In genomic region chr9:128787583-128788156, GRCh38 we compare ENCODE assay signal across 8 cellular contexts. TPM values are rescaled to one million over a fixed set of nuclear protein-coding genes. Genes with fewer than 3 reads are reported as not detected.
DNase-seq lines count a peak whose midpoint lies in the region; ATAC-seq, FAIRE-seq and TF ChIP-seq lines count a peak whose summit lies in the region.

No MANE protein-coding gene starts in this region.

- intact Hi-C loops in kidney (cut with DNase I): no loop called here

- H3K27ac ChIP-seq in AG04450 (ENCODE audit: low read depth, low read length): no peak overlapping the region
- H3K27ac ChIP-seq in HUES6 (ENCODE audit: low read depth, low read length): no peak overlapping the region
- H3K27ac ChIP-seq in kidney (ENCODE audit: low read depth in 2 of 2, low read length in 2 of 2): peak overlapping the region; percentile 83 to 87
- H3K27ac ChIP-seq in subcutaneous abdominal adipose tissue (ENCODE audit: low read depth, low read length): peak overlapping the region; percentile 84

- H3K4me3 ChIP-seq in AG04450 (ENCODE audit: low read depth, low read length): peak overlapping the region; percentile 94
- peak overlapping the region; percentile 98 for H3K4me3 ChIP-seq in HUES6 (ENCODE audit: low read depth, low read length)
- peak overlapping the region; percentile 91 for H3K4me3 ChIP-seq in astrocyte of the spinal cord (ENCODE audit: low read depth, low read length)
- peak overlapping the region; percentile 73 to 92 for H3K4me3 ChIP-seq in kidney (ENCODE audit: low read length in 2 of 2)
- H3K4me3 ChIP-seq in subcutaneous abdominal adipose tissue (ENCODE audit: low read depth in 1 of 5, low read length in 5 of 5): peak overlapping the region; percentile 82 to 100 (median 98)

- H3K4me1 ChIP-seq in HUES6 (ENCODE audit: control insufficient read depth, insufficient read depth, low read length) (peaks cover 5% of the 10 kb centered on the region; the same call in 1 of the 2 replicates), kidney (ENCODE audit: control insufficient read depth in 1 of 2, insufficient read depth in 1 of 2, low read depth in 1 of 2, low read length in 2 of 2) (peaks cover 6 to 11% of the 10 kb centered on the region in 2 donors), subcutaneous abdominal adipose tissue (ENCODE audit: control insufficient read depth in 5 of 5, insufficient read depth in 5 of 5, low read length in 5 of 5) (peaks cover 5 to 19% (median 17%) of the 10 kb centered on the region in 5 donors)

- POLR2A ChIA-PET in AG04450 (lab: Yijun Ruan, JAX): no interaction called here

- no peak for DNase-seq in AG04450 (ENCODE audit: low read depth, low spot score)
- DNase-seq in astrocyte of the spinal cord (ENCODE audit: low read depth, low spot score): no peak
- DNase-seq in kidney: no peak

- H3K36me3 ChIP-seq in HUES6 (ENCODE audit: control insufficient read depth, insufficient read depth, low read length) (peaks cover 27% of the 10 kb centered on the region), kidney (ENCODE audit: control insufficient read depth in 1 of 2, insufficient read depth in 2 of 2, low read length in 2 of 2) (peaks cover 11 to 16% of the 10 kb centered on the region in 2 donors), subcutaneous abdominal adipose tissue (ENCODE audit: control insufficient read depth in 5 of 5, insufficient read depth in 5 of 5, low read length in 5 of 5) (peaks cover 3 to 29% (median 25%) of the 10 kb centered on the region in 5 donors)

- TF ChIP-seq CTCF in AG04450 (IDR thresholded peaks at IDR 0.05; ENCODE audit: low read depth, low read length) (no peak), astrocyte of the spinal cord (IDR thresholded peaks at IDR 0.05; ENCODE audit: low read depth, low read length) (no peak), kidney (IDR thresholded peaks at IDR 0.05; ENCODE audit: borderline replicate concordance, extremely low read depth, insufficient read depth) (no peak)

- H3K9ac ChIP-seq in HUES6 (ENCODE audit: low read length) (peak overlapping the region; percentile 93), kidney (ENCODE audit: low read length in 2 of 2) (peak overlapping the region; percentile 79 to 89), subcutaneous abdominal adipose tissue (ENCODE audit: low read length in 5 of 5) (peak overlapping the region; percentile 35 to 94 (median 83))

- no peak for FAIRE-seq in kidney (lab: Jason Lieb, UNC)

- in situ Hi-C loops in astrocyte of the spinal cord (cut with HindIII; ENCODE audit: low sequenced_read_pairs): no loop called here

- peaks cover 3% of the 10 kb centered on the region; the same call in 1 of the 2 replicates for H3K9me3 ChIP-seq in AG04450 (ENCODE audit: control insufficient read depth, insufficient read depth, low read length)
- H3K9me3 ChIP-seq in HUES6 (ENCODE audit: control insufficient read depth, insufficient read depth, low read depth, low read length): no peaks in the 10 kb centered on the region
- H3K9me3 ChIP-seq in kidney (ENCODE audit: control insufficient read depth in 1 of 2, low read length in 2 of 2): no peaks in the 10 kb centered on the region
- no peaks in the 10 kb centered on the region for H3K9me3 ChIP-seq in subcutaneous abdominal adipose tissue (ENCODE audit: control insufficient read depth in 5 of 5, low read length in 5 of 5)

- CTCF ChIA-PET in AG04450 (lab: Charles Lee): interaction anchor here (2.4 to 2.7 kb wide), 2 partner anchors 30 to 86 kb away, joined by 8 to 17 read pairs; partner anchors contain the start of genes ENDOG and PKN3

- ATAC-seq in HG03095 (IDR thresholded peaks at IDR 0.05; ENCODE audit: unreplicated experiment) (no peak), HG02970 (IDR thresholded peaks at IDR 0.05; ENCODE audit: low FRiP score, unreplicated experiment) (no peak), HG02840 (IDR thresholded peaks at IDR 0.05; ENCODE audit: low FRiP score, unreplicated experiment) (no peak)

- no peaks in the 10 kb centered on the region for H3K27me3 ChIP-seq in AG04450 (ENCODE audit: control insufficient read depth, insufficient read depth, low read length)
- H3K27me3 ChIP-seq in HUES6 (ENCODE audit: control insufficient read depth, insufficient read depth, low read length): no peaks in the 10 kb centered on the region
- H3K27me3 ChIP-seq in subcutaneous abdominal adipose tissue (ENCODE audit: control insufficient read depth in 5 of 5, insufficient read depth in 4 of 5, low read length in 5 of 5): no peaks in the 10 kb centered on the region

RNA-seq across cellular contexts. Expression of gene TBC1D13, which starts 0.6 kb away (rescaled TPM):
- polyA plus RNA-seq in AG04450 (2011; rRNA removed) (25.7 and 27.4 TPM in 2 replicates), kidney (ENCODE audit: insufficient read depth, low read depth, low replicate concordance) (38.5 TPM)
- polyA minus RNA-seq in AG04450 (2011; rRNA and poly(A)+ RNA removed): 21.7 and 25.2 TPM in 2 replicates
- 29.0 TPM for total RNA-seq in kidney

RNA-seq across cellular contexts. Expression of gene ZER1, which starts 15.9 kb away (rescaled TPM):
- 28.0 and 38.4 TPM in 2 replicates for polyA plus RNA-seq in AG04450 (2011; rRNA removed)
- 37.1 and 87.6 TPM in 2 replicates for polyA minus RNA-seq in AG04450 (2011; rRNA and poly(A)+ RNA removed)
- total RNA-seq in kidney: 43.2 TPM
- 31.1 TPM for polyA plus RNA-seq in kidney (ENCODE audit: insufficient read depth, low read depth, low replicate concordance)

RNA-seq across cellular contexts. Expression of gene ENDOG, which starts 30.6 kb away (rescaled TPM):
- 6.3 and 7.8 TPM in 2 replicates for polyA plus RNA-seq in AG04450 (2011; rRNA removed)
- polyA minus RNA-seq in AG04450 (2011; rRNA and poly(A)+ RNA removed): 4.9 and 6.5 TPM in 2 replicates
- 20.6 TPM for total RNA-seq in kidney
- polyA plus RNA-seq in kidney (ENCODE audit: insufficient read depth, low read depth, low replicate concordance): 59.9 TPM

RNA-seq across cellular contexts. Expression of gene SPOUT1, which starts 41.9 kb away (rescaled TPM):
- polyA plus RNA-seq in AG04450 (2011; rRNA removed) (19.1 and 24.7 TPM in 2 replicates), kidney (ENCODE audit: insufficient read depth, low read depth, low replicate concordance) (56.8 TPM)
- polyA minus RNA-seq in AG04450 (2011; rRNA and poly(A)+ RNA removed): 53.7 and 94.3 TPM in 2 replicates
- total RNA-seq in kidney: 42.0 TPM

Comparison
In these comparisons a context has a peak if more than half of its experiments do, and no peak if none do; other contexts are left out.
1. H3K27ac ChIP-seq: peak in kidney (2 of 2) and subcutaneous abdominal adipose tissue (single experiment); none in AG04450 (single experiment) and HUES6 (single experiment).
2. Peak in every context shown above with its lines, with median percentiles within 50 percentile points of each other: H3K4me3 ChIP-seq and H3K9ac ChIP-seq.